Comparison of ENCODE assay signal across 22 cellular contexts in genomic region chr15:90153658-90154057, GRCh38. TPM values are rescaled to one million over a fixed set of nuclear protein-coding genes. Genes with fewer than 3 reads are reported as not detected.
A peak's percentile ranks its signal among the peaks of the same experiment; 100 is the strongest.
DNase-seq lines count a peak whose midpoint lies in the region; ATAC-seq and TF ChIP-seq lines count a peak whose summit lies in the region.
"Had no signal": no experiment of that assay in that cellular context is flagged by ENCODE, and none has a peak within 500 bp of the region (broad histone marks: within the 10 kb centered on the region; RNA-seq: fewer than 3 reads in every experiment).

No MANE protein-coding gene starts in this region.

- H3K4me2 ChIP-seq in IMR-90 (ENCODE audit: low read depth, low read length) = no peak overlapping the region
- H3K4me2 ChIP-seq: KMS-11 had no signal

- no peak overlapping the region for H3K9ac ChIP-seq in IMR-90 (ENCODE audit: low read depth, low read length)
- no peak overlapping the region for H3K9ac ChIP-seq in stomach smooth muscle (ENCODE audit: low read length in 2 of 2)
- H3K9ac ChIP-seq: KMS-11 had no signal

- DNase-seq in IMR-90 (no peak), body of pancreas (no peak), left lobe of liver (ENCODE audit: low spot score) (no peak), GOT3 (lab: John Stamatoyannopoulos, UW) (no peak), germinal center (ENCODE audit: low spot score) (no peak)
- DNase-seq: C1 segment of cervical spinal cord; Caco-2; CD4-positive, alpha-beta memory T cell; GDM1; H9; NCI-H1048; NCI-H1417; NCI-H1694; NCI-H2081; NCI-H2227 treated with DMSO at 0.1 percent for 48 hours; NCI-H69; SIG-M5 had no signal

- no peak overlapping the region for H2BK5ac ChIP-seq in IMR-90 (ENCODE audit: low read depth, low read length, poor library complexity, severe bottlenecking)

- 0 out of 2 replicates have a peak overlapping the region, but pooled peaks have one; percentile 57 for H2BK20ac ChIP-seq in IMR-90 (ENCODE audit: low read depth, low read length)

- TF ChIP-seq RAD21 in IMR-90 (IDR thresholded peaks at IDR 0.05; ENCODE audit: low read length) = no peak

- peaks cover 20% of the 10 kb centered on the region for H3K4me1 ChIP-seq in IMR-90 (ENCODE audit: control insufficient read depth, insufficient read depth, low read length)
- peaks cover 91% of the 10 kb centered on the region for H3K4me1 ChIP-seq in body of pancreas
- H3K4me1 ChIP-seq in stomach smooth muscle (ENCODE audit: control insufficient read depth, insufficient read depth, low read length) = peaks cover 42% of the 10 kb centered on the region

- peak overlapping the region; percentile 73 for H3K4ac ChIP-seq in IMR-90 (ENCODE audit: low read depth, low read length)

- no peak overlapping the region for H4K5ac ChIP-seq in IMR-90 (ENCODE audit: low read depth, low read length)

- no peak overlapping the region for H3K14ac ChIP-seq in IMR-90 (replicated peaks; ENCODE audit: low read depth, low read length)

- intact Hi-C loops in IMR-90 (cut with micrococcal nuclease) (loop anchor here (2.0 to 5.0 kb wide), 2 partner anchors 36 to 51 kb away; partner anchors contain the start of gene IDH2), body of pancreas (cut with DNase I) (no loop called here)

- H3K9me1 ChIP-seq in IMR-90 (ENCODE audit: insufficient read depth, low read length) = peaks cover 18% of the 10 kb centered on the region

- TF ChIP-seq CTCF in IMR-90 (conservative IDR thresholded peaks at IDR 0.05; ENCODE audit: low read depth, low read length) = no peak
- no peak for TF ChIP-seq CTCF in body of pancreas (IDR thresholded peaks at IDR 0.05)

- H2AK9ac ChIP-seq in IMR-90 (replicated peaks; ENCODE audit: low read depth, low read length, poor library complexity) = no peak overlapping the region

- TF ChIP-seq POLR2A in IMR-90 (IDR thresholded peaks at IDR 0.05; ENCODE audit: low read depth, low read length) (no peak), body of pancreas (IDR thresholded peaks at IDR 0.05) (no peak)

- no peaks in the 10 kb centered on the region for H4K20me1 ChIP-seq in IMR-90 (ENCODE audit: insufficient read depth, low read length)

- peak overlapping the region; percentile 8; the same call in 1 of the 2 replicates for H2AK5ac ChIP-seq in IMR-90 (ENCODE audit: low read depth, low read length)

- H4K8ac ChIP-seq in IMR-90 (ENCODE audit: low read depth in 2 of 2, low read length in 2 of 2) = no peak overlapping the region

- no peak overlapping the region for H2AFZ ChIP-seq in IMR-90 (replicated peaks; ENCODE audit: low read length, poor library complexity)

- dilution Hi-C loops in IMR-90 (cut with HindIII; ENCODE audit: low sequenced_read_pairs, unreplicated experiment) = no loop called here

- no peak overlapping the region for H3K18ac ChIP-seq in IMR-90 (ENCODE audit: low read depth, low read length)

- POLR2A ChIA-PET in IMR-90 (lab: Charles Lee; ENCODE audit: unreplicated experiment) = no interaction called here

- H3K27ac ChIP-seq in IMR-90 (ENCODE audit: insufficient read depth, low read length) (no peak overlapping the region), body of pancreas (peak overlapping the region; percentile 86 to 91 (median 90)), stomach smooth muscle (ENCODE audit: low read length) (peak overlapping the region; percentile 6)
- H3K27ac ChIP-seq: KMS-11, SK-N-MC had no signal

- H3K27me3 ChIP-seq in IMR-90 (ENCODE audit: control insufficient read depth, insufficient read depth, low read length) (no peaks in the 10 kb centered on the region), body of pancreas (no peaks in the 10 kb centered on the region), stomach smooth muscle (ENCODE audit: control insufficient read depth in 1 of 2, insufficient read depth in 2 of 2, low read length in 2 of 2) (no peaks in the 10 kb centered on the region)

- no peak overlapping the region for H3K23ac ChIP-seq in IMR-90 (ENCODE audit: low read depth, low read length)

- H4K91ac ChIP-seq in IMR-90 (ENCODE audit: insufficient read depth, low read depth, low read length) = 0 out of 2 replicates have a peak overlapping the region, but pooled peaks have one; percentile 8

- H3K4me3 ChIP-seq in IMR-90 (ENCODE audit: insufficient read depth, low read depth, low read length) (no peak overlapping the region), body of pancreas (no peak overlapping the region), stomach smooth muscle (ENCODE audit: low read length in 2 of 2) (no peak overlapping the region)
- H3K4me3 ChIP-seq: GM12878, SK-N-MC had no signal

- CTCF ChIA-PET in IMR-90 (lab: Yijun Ruan, JAX) = interaction anchor here (1.0 kb wide), 1 partner anchor 67 kb away, joined by 4 read pairs; no protein-coding TSS in a partner anchor

- H2BK120ac ChIP-seq in IMR-90 (ENCODE audit: low read depth, low read length) = no peak overlapping the region; the same call in 1 of the 2 replicates

- WGBS in IMR-90 (ENCODE audit: extremely low coverage in 2 of 2, insufficient read length in 1 of 2), 2 experiments = 73% methylated on average over 3 of the region's 6 CpGs; no CpG with 5 or more reads in 1 of the 2 experiments
- 91 to 96% methylated on average over 6 of the region's 6 CpGs for WGBS in body of pancreas, 2 donors

- H3K56ac ChIP-seq in IMR-90 (ENCODE audit: extremely low read depth, insufficient read depth, low read length) = no peak overlapping the region

- H2BK15ac ChIP-seq in IMR-90 (ENCODE audit: low read depth, low read length) = no peak overlapping the region

- BruUV-seq in IMR-90 (replicated peaks; lab: Mats Ljungman, UMichigan) = no TSS peak

- no peaks in the 10 kb centered on the region for H3K79me1 ChIP-seq in IMR-90 (ENCODE audit: low read depth in 1 of 2, low read length in 2 of 2)

- H3K36me3 ChIP-seq in IMR-90 (ENCODE audit: control insufficient read depth, insufficient read depth, low read length) (no peaks in the 10 kb centered on the region), body of pancreas (replicated peaks in 1 of 2; ENCODE audit: insufficient read depth in 1 of 2, low read depth in 2 of 2) (no peaks in the 10 kb centered on the region), stomach smooth muscle (ENCODE audit: control insufficient read depth in 2 of 2, insufficient read depth in 2 of 2, low read length in 2 of 2) (no peaks in the 10 kb centered on the region)

- no peaks in the 10 kb centered on the region for H3K9me3 ChIP-seq in IMR-90 (ENCODE audit: control insufficient read depth, insufficient read depth, low read length)
- no peaks in the 10 kb centered on the region for H3K9me3 ChIP-seq in body of pancreas
- H3K9me3 ChIP-seq in stomach smooth muscle (ENCODE audit: control insufficient read depth in 2 of 2, low read length in 2 of 2) = no peaks in the 10 kb centered on the region
- H3K9me3 ChIP-seq: Caco-2 had no signal

- in situ Hi-C loops in IMR-90 (cut with MboI; ENCODE audit: low sequenced_read_pairs) = no loop called here

- ATAC-seq in IMR-90 (ENCODE audit: low read depth) (no peak), body of pancreas (no peak), left lobe of liver (peak; percentile 15), GM18907 (IDR thresholded peaks at IDR 0.05; ENCODE audit: unreplicated experiment) (no peak)
- ATAC-seq: GM12878 had no signal

TF ChIP-seq in IMR-90, 13 proteins besides CTCF, POLR2A, EP300 and RAD21:
- TF ChIP-seq MAFK (IDR thresholded peaks at IDR 0.05; ENCODE audit: low read depth, low read length) (no peak), USF2 (IDR thresholded peaks at IDR 0.05; ENCODE audit: low read depth, low read length) (no peak), MAZ (IDR thresholded peaks at IDR 0.05; ENCODE audit: borderline replicate concordance, low read depth, low read length) (no peak)

RNA-seq across cellular contexts. Expression of gene SEMA4B, which starts 47.5 kb away (rescaled TPM):
- 5.0 and 6.9 TPM in 2 replicates for total RNA-seq in IMR-90 (2012; rRNA removed)
- polyA plus RNA-seq in IMR-90 (2012; rRNA removed) = 22.5 and 27.5 TPM in 2 replicates
- polyA plus RNA-seq in IMR-90 (2012; cell fraction: cytosol; rRNA removed) = 12.9 and 29.8 TPM in 2 replicates
- polyA plus RNA-seq in IMR-90 (2012; cell fraction: nucleus; rRNA removed; ENCODE audit: low replicate concordance) = 23.9 and 48.0 TPM in 2 replicates
- 10 to 100 TPM; 42.8 to 63.9 TPM for total RNA-seq in body of pancreas
- total RNA-seq in left lobe of liver = 23.7 TPM

RNA-seq across cellular contexts. Expression of gene IDH2, which starts 51.4 kb away (rescaled TPM):
- total RNA-seq in IMR-90 (2012; rRNA removed) (87.2 and 118 TPM in 2 replicates), body of pancreas (10 to 100 TPM; 77.5 to 78.6 TPM), left lobe of liver (292 TPM)
- 84.2 and 84.9 TPM in 2 replicates for polyA plus RNA-seq in IMR-90 (2012; rRNA removed)
- polyA plus RNA-seq in IMR-90 (2012; cell fraction: cytosol; rRNA removed) = 49.5 and 94.7 TPM in 2 replicates
- polyA plus RNA-seq in IMR-90 (2012; cell fraction: nucleus; rRNA removed; ENCODE audit: low replicate concordance) = 37.6 and 62.1 TPM in 2 replicates
